30 cellular contexts compared by ENCODE assay signal in genomic region chr7:101575731-101576130, GRCh38. TPM values are rescaled to one million over a fixed set of nuclear protein-coding genes. Genes with fewer than 3 reads are reported as not detected.
DNase-seq lines count a peak whose midpoint lies in the region; ATAC-seq, FAIRE-seq and TF ChIP-seq lines count a peak whose summit lies in the region.
"Had no signal": no experiment of that assay in that cellular context is flagged by ENCODE, and none has a peak within 500 bp of the region (broad histone marks: within the 10 kb centered on the region; RNA-seq: fewer than 3 reads in every experiment).

No MANE protein-coding gene starts in this region.

- peak overlapping the region; percentile 81 for H3K27ac Mint-ChIP-seq in Caco-2 (ENCODE audit: unreplicated experiment)
- peak overlapping the region; percentile 82 for H3K27ac Mint-ChIP-seq in mesothelial cell of epicardium
- H3K27ac Mint-ChIP-seq: activated B cell treated with CpG ODN at 0.5 μM for 24 hours had no signal

- no peaks in the 10 kb centered on the region for H3K36me3 Mint-ChIP-seq in Caco-2 (ENCODE audit: insufficient read depth, unreplicated experiment)
- H3K36me3 Mint-ChIP-seq in mesothelial cell of epicardium: no peaks in the 10 kb centered on the region

- intact Hi-C loops in Caco-2 (cut with micrococcal nuclease; ENCODE audit: unreplicated experiment): loop anchor here (1.0 kb wide), 1 partner anchor 10 kb away; no protein-coding TSS in a partner anchor
- intact Hi-C loops in stomach (cut with DNase I; ENCODE audit: low total_unique reads): no loop called here

- TF ChIP-seq EP300 in stomach (IDR thresholded peaks at IDR 0.05): no peak

- H3K4me1 ChIP-seq in Caco-2 (peaks cover 10% of the 10 kb centered on the region), HUES64 (ENCODE audit: insufficient read depth, low read length) (peaks cover 17% of the 10 kb centered on the region), stomach (no peaks in the 10 kb centered on the region)
- H3K4me1 ChIP-seq: body of pancreas, upper lobe of right lung had no signal

- no peak overlapping the region for H3K4me3 ChIP-seq in Caco-2 (ENCODE audit: low read depth, low read length)
- peak overlapping the region; percentile 20; the same call in 1 of the 2 replicates for H3K4me3 ChIP-seq in HUES64 (ENCODE audit: low read length)
- H3K4me3 ChIP-seq in stomach: no peak overlapping the region
- H3K4me3 ChIP-seq: body of pancreas, lung, PC-9, skin epidermis, upper lobe of right lung had no signal

- no peak for TF ChIP-seq CTCF in Caco-2 (IDR thresholded peaks at IDR 0.05; ENCODE audit: insufficient read depth in 1 of 2, low read depth in 1 of 2, low read length in 1 of 2, severe bottlenecking in 1 of 2, unreplicated experiment in 1 of 2)
- TF ChIP-seq CTCF in mesothelial cell of epicardium (IDR thresholded peaks at IDR 0.05; ENCODE audit: unreplicated experiment): no peak
- TF ChIP-seq CTCF in stomach (IDR thresholded peaks at IDR 0.05): no peak
- no peak for TF ChIP-seq CTCF in GM20000 (IDR thresholded peaks at IDR 0.05; ENCODE audit: extremely low read depth, missing control alignments)

- H3K4me3 Mint-ChIP-seq in Caco-2 (ENCODE audit: unreplicated experiment) (peak overlapping the region; percentile 29), mesothelial cell of epicardium (no peak overlapping the region)
- H3K4me3 Mint-ChIP-seq: activated B cell treated with CpG ODN at 0.5 μM for 24 hours had no signal

- peak overlapping the region; percentile 79 for H3K27ac ChIP-seq in HUES64 (ENCODE audit: low read depth, low read length)
- H3K27ac ChIP-seq in stomach: no peak overlapping the region
- H3K27ac ChIP-seq: body of pancreas, epithelial cell of prostate, PC-9, upper lobe of right lung had no signal

- TF ChIP-seq POLR2A in stomach (IDR thresholded peaks at IDR 0.05): no peak

- peak overlapping the region; percentile 44; the same call in 1 of the 2 replicates for H3K9ac ChIP-seq in HUES64 (ENCODE audit: low read depth, low read length)

- DNase-seq in Caco-2: no peak
- no peak for DNase-seq in mesothelial cell of epicardium (ENCODE audit: low spot score in 2 of 2, unreplicated experiment in 2 of 2)
- DNase-seq in stomach: no peak
- DNase-seq in globus pallidus (ENCODE audit: low spot score): no peak
- no peak for DNase-seq in GM20000 (ENCODE audit: low spot score)
- DNase-seq: activated B cell treated with CpG ODN at 0.5 μM for 24 hours; activated CD4-positive, alpha-beta T cell treated with anti-CD3 and anti-CD28 coated beads, Interleukin-2, amount 50 U/mL, for 4 hours; activated CD8-positive, alpha-beta memory T cell treated with anti-CD3 and anti-CD28 coated beads, Interleukin-2, amount 50 U/mL, for 4 hours; body of pancreas; C1 segment of cervical spinal cord; KBM-7; kidney; NCI-H1436; NCI-H2107; NCI-H446 treated with DMSO at 0.1 percent for 48 hours; PC-9; Right ventricle myocardium superior; stimulated activated CD4-positive, alpha-beta T cell treated with anti-CD3 and anti-CD28 coated beads, Interleukin-2, amount 100 ng/mL, for 24 hours; substantia nigra; T1000; upper lobe of right lung had no signal

- H3K4me1 Mint-ChIP-seq in Caco-2 (ENCODE audit: low read depth, unreplicated experiment) (peaks cover 30% of the 10 kb centered on the region), mesothelial cell of epicardium (peaks cover 7% of the 10 kb centered on the region)

- H3K27me3 ChIP-seq in Caco-2 (replicated peaks; ENCODE audit: control insufficient read depth, insufficient read depth, low read length) (no peaks in the 10 kb centered on the region), HUES64 (ENCODE audit: insufficient read depth, low read length) (no peaks in the 10 kb centered on the region), stomach (no peaks in the 10 kb centered on the region)
- H3K27me3 ChIP-seq: body of pancreas, upper lobe of right lung had no signal

- peaks cover 13% of the 10 kb centered on the region for H3K9me3 ChIP-seq in Caco-2
- peaks cover 21% of the 10 kb centered on the region for H3K9me3 ChIP-seq in HUES64 (ENCODE audit: insufficient read depth, low read depth, low read length)
- peaks cover 0 to 27% (median 18%) of the 10 kb centered on the region in 4 donors for H3K9me3 ChIP-seq in stomach
- H3K9me3 ChIP-seq: body of pancreas, upper lobe of right lung had no signal

- H3K27me3 Mint-ChIP-seq in Caco-2 (ENCODE audit: insufficient read depth, unreplicated experiment): no peaks in the 10 kb centered on the region
- H3K27me3 Mint-ChIP-seq in mesothelial cell of epicardium (ENCODE audit: low read depth): peaks cover 4% of the 10 kb centered on the region

- H3K36me3 ChIP-seq in Caco-2 (ENCODE audit: control insufficient read depth, insufficient read depth, low read length) (no peaks in the 10 kb centered on the region), HUES64 (ENCODE audit: insufficient read depth, low read length) (no peaks in the 10 kb centered on the region), stomach (no peaks in the 10 kb centered on the region)
- H3K36me3 ChIP-seq: upper lobe of right lung had no signal

- POLR2A ChIA-PET in Caco-2 (lab: Charles Lee): no interaction called here

- TSS peak; percentile 94 for BruUV-seq in Caco-2 (replicated peaks; lab: Mats Ljungman, UMichigan)

- FAIRE-seq in endometrium (lab: Jason Lieb, UNC): peak; percentile 26
- FAIRE-seq: frontal cortex, kidney had no signal

- ATAC-seq in GM18858 (IDR thresholded peaks at IDR 0.05; ENCODE audit: unreplicated experiment): no peak
- ATAC-seq: body of pancreas, upper lobe of right lung had no signal

- CTCF ChIA-PET in Caco-2 (lab: Charles Lee): interaction anchor here (1.3 kb wide), 1 partner anchor 33 kb away, joined by 4 read pairs; no protein-coding TSS in a partner anchor

- H3K9me3 Mint-ChIP-seq in Caco-2 (ENCODE audit: unreplicated experiment) (peaks cover 40% of the 10 kb centered on the region), mesothelial cell of epicardium (peaks cover 33% of the 10 kb centered on the region)

- WGBS in HUES64: 100% methylated on average over 1 of the region's 1 CpG
- 68 to 97% (median 84%) methylated on average over 1 of the region's 1 CpG for WGBS in stomach, 5 donors

RNA-seq across cellular contexts. Expression of gene MYL10, which starts 53.4 kb away (rescaled TPM):
- total RNA-seq in Caco-2 (2022) (not detected in 2 replicates), mesothelial cell of epicardium (not detected in 3 replicates), stomach (not detected)
- 0.30 TPM for polyA plus RNA-seq in HUES64 (2013, experiment 1 of 2)
- polyA plus RNA-seq in HUES64 (2013, experiment 2 of 2): not detected
- not detected for polyA plus RNA-seq in stomach
- total RNA-seq: activated B cell treated with CpG ODN at 0.5 μM for 24 hours, body of pancreas, cerebellum, Daoy, frontal cortex, kidney, lung, PC-9, Right ventricle myocardium superior, upper lobe of right lung had no signal
- polyA plus RNA-seq: lung had no signal
